ENCODE assay signal across 1 cellular context in the genomic region with DNA sequence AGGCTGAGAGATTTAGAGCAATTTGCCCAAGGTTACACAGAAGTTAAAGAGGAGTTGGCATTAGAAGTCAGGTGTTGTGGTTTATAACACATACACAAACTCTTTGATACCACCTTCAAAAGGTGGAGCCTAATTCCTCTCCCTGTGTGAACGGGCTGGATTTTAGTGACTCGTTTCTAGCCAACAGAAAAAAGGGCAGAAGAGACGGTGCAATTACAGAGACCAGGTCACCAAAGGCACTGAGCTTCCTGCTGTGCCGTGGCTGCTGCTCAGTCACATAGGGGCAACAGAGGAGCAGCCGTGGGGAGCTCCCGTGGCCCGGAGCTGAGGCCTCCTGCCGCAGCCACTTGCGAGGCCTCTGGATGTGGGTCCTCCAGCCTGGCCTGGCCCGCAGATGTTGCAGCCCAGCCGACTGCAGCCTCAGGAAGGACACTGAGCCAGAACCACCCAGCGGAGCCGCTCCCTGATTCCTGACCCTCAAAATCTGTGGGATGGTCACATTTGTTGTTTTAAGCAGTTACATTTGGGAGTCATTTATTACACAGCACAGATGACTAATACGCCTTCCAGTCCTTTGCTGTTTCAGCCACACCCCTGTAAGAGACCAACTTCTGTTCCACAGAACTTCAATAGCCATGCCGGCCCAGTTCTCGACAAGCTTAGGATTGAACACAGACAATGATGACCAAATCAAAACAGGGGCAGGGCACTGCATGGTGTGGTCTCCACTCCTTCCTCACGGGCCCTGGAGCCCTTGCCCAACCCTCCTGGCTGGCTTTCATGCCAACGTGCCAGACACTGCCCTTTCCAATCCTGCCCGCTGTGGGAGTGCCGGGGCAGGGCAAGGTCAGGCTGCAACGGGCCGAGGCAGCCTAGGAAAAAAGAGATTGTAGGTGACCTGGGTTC.
TF ChIP-seq lines count a peak whose summit lies in the region.

No MANE protein-coding gene starts in this region.

TF ChIP-seq in H1, 55 proteins besides CTCF, POLR2A, EP300 and RAD21:
- TF ChIP-seq YY1 (IDR thresholded peaks at IDR 0.05; ENCODE audit: low read depth, low read length) = no peak
- no peak for TF ChIP-seq SAP30 (IDR thresholded peaks at IDR 0.05; ENCODE audit: insufficient read depth, insufficient replicate concordance, low read length)
- TF ChIP-seq ZNF274 (IDR thresholded peaks at IDR 0.05; ENCODE audit: borderline replicate concordance, extremely low read depth, low read length) = no peak
- no peak for TF ChIP-seq CHD1 (IDR thresholded peaks at IDR 0.05; ENCODE audit: low read depth, low read length)
- TF ChIP-seq TAF1 (IDR thresholded peaks at IDR 0.05; ENCODE audit: low read depth, low read length) = no peak
